In the genomic region with DNA sequence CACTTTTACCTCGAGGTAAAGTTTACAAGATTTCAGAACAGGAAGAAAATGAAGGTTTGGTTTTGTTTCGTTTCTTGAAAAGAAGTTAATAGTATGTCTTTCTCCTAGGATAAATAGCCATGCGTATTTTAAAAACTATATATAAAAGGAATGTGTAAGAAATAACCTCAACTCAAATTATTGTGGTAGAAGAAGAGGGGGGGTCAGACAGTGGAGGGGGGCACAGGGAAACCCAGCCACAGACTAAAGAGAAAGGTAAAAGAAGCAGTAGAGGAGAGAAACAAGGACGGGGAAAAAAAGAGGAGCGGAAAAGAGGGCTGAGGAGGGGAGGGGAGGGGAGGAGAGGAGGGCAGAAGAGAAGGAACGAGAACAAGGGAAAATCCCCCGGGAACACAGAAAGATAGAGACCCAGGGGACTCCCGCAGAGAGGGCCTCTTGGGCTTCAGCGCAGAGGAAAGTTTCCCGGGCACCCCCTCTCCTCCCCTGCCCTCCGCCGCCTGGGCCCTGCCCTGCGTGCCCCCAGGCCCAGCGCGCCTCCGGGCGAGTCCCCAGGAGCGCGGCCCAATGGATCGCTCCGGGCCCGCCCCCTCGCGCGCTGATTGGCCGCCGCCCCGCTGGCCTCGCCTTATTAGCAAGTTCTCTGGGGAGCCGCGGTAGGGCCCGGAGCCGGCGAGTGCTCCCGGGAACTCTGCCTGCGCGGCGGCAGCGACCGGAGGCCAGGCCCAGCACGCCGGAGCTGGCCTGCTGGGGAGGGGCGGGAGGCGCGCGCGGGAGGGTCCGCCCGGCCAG, we compare ENCODE assay signal across 2 cellular contexts.
TF ChIP-seq lines count a peak whose summit lies in the region.

Gene MSX1 (plus strand): TSS at position 656 of the 789 bp plus-strand sequence. CDS start 235 bp downstream, outside the sequence.

TF ChIP-seq in PFSK-1, 5 proteins besides CTCF, POLR2A, EP300 and RAD21 (continued from another document):
- TF ChIP-seq REST (IDR thresholded peaks at IDR 0.05; ENCODE audit: insufficient read depth in 1 of 2, low read depth in 2 of 2, low read length in 2 of 2), result peak in 1 of 2 experiments; percentile 44; a peak in 1 of 4 replicates

TF ChIP-seq in K562, 482 proteins besides CTCF, POLR2A, EP300 and RAD21 (continued from another document and continues in another):
- TF ChIP-seq ELF1 (tag; IDR thresholded peaks at IDR 0.05) (no peak), XRCC5 (IDR thresholded peaks at IDR 0.05; ENCODE audit: low read depth, low read length) (no peak), KLF16 (IDR thresholded peaks at IDR 0.05) (no peak), RFX7 (CRISPR knock-in tag; IDR thresholded peaks at IDR 0.05) (no peak), KAT2B (IDR thresholded peaks at IDR 0.05; ENCODE audit: low read depth, low read length) (no peak), MECOM (CRISPR knock-in tag; IDR thresholded peaks at IDR 0.05) (no peak), GTF2B (IDR thresholded peaks at IDR 0.05; ENCODE audit: extremely low read depth, insufficient read length) (no peak), DEAF1 (CRISPR knock-in tag; IDR thresholded peaks at IDR 0.05) (no peak), FOXJ3 (CRISPR knock-in tag; IDR thresholded peaks at IDR 0.05) (no peak), SP1 (CRISPR knock-in tag; IDR thresholded peaks at IDR 0.05) (no peak), HNRNPUL1 (IDR thresholded peaks at IDR 0.05; ENCODE audit: low read length) (no peak), ZKSCAN3 (CRISPR knock-in tag; IDR thresholded peaks at IDR 0.05) (no peak), SRF (CRISPR knock-in tag; IDR thresholded peaks at IDR 0.05) (no peak), TFAM (CRISPR knock-in tag; conservative IDR thresholded peaks at IDR 0.05) (no peak), DDX20 (tag; IDR thresholded peaks at IDR 0.05; ENCODE audit: low read depth) (no peak), SMAD3 (CRISPR knock-in tag; conservative IDR thresholded peaks at IDR 0.05) (no peak), NCOA6 (IDR thresholded peaks at IDR 0.05) (no peak), NRF1 (conservative IDR thresholded peaks at IDR 0.05 in 1 of 2, IDR thresholded peaks at IDR 0.05 in 1 of 2) (peak in 1 of 2 experiments; percentile 3; a peak in 1 of 4 replicates), KLF1 (tag; IDR thresholded peaks at IDR 0.05) (no peak), IRF1 (CRISPR knock-in tag; IDR thresholded peaks at IDR 0.05; ENCODE audit: borderline replicate concordance) (no peak), ZNF707 (CRISPR knock-in tag; conservative IDR thresholded peaks at IDR 0.05) (no peak), PHF8 (IDR thresholded peaks at IDR 0.05; ENCODE audit: borderline replicate concordance, low read length) (peak; percentile 62; the same call in 1 of the 2 replicates), MXI1 (IDR thresholded peaks at IDR 0.05; ENCODE audit: low read depth, low read length) (no peak), MEF2D (tag; conservative IDR thresholded peaks at IDR 0.05; ENCODE audit: low read depth) (no peak), NFIC (IDR thresholded peaks at IDR 0.05) (no peak), ZNF134 (CRISPR knock-in tag; conservative IDR thresholded peaks at IDR 0.05) (no peak), TAF7 (tag; IDR thresholded peaks at IDR 0.05) (no peak), ZC3H8 (IDR thresholded peaks at IDR 0.05) (no peak), CXXC5 (CRISPR knock-in tag; IDR thresholded peaks at IDR 0.05) (peak; percentile 56), TAF9B (IDR thresholded peaks at IDR 0.05; ENCODE audit: partially characterized antibody) (no peak), TCF7L2 (IDR thresholded peaks at IDR 0.05; ENCODE audit: low read depth, low read length) (peak; percentile 21; the same call in 1 of the 2 replicates), ZNF551 (CRISPR knock-in tag; IDR thresholded peaks at IDR 0.05) (no peak), GATAD2B (IDR thresholded peaks at IDR 0.05; ENCODE audit: borderline replicate concordance) (peak; percentile 41; the same call in 1 of the 2 replicates), CBX2 (IDR thresholded peaks at IDR 0.05; ENCODE audit: insufficient read depth, low read length, poor library complexity, severe bottlenecking) (no peak), ZC3H4 (CRISPR knock-in tag; IDR thresholded peaks at IDR 0.05; ENCODE audit: borderline replicate concordance) (no peak), RBM15 (IDR thresholded peaks at IDR 0.05; ENCODE audit: insufficient read depth, low read length) (no peak), ADNP (tag; IDR thresholded peaks at IDR 0.05) (no peak), KAT7 (CRISPR knock-in tag; IDR thresholded peaks at IDR 0.05; ENCODE audit: borderline replicate concordance) (no peak), SNRNP70 (optimal IDR thresholded peaks at IDR 0.05; ENCODE audit: low read depth, low read length) (no peak), PHB2 (IDR thresholded peaks at IDR 0.05; ENCODE audit: low read depth) (no peak), ARID1B (IDR thresholded peaks at IDR 0.05) (no peak), ZNF77 (CRISPR knock-in tag; IDR thresholded peaks at IDR 0.05) (no peak), ZNF766 (CRISPR knock-in tag; conservative IDR thresholded peaks at IDR 0.05) (no peak)
- TF ChIP-seq, protein P1, sequence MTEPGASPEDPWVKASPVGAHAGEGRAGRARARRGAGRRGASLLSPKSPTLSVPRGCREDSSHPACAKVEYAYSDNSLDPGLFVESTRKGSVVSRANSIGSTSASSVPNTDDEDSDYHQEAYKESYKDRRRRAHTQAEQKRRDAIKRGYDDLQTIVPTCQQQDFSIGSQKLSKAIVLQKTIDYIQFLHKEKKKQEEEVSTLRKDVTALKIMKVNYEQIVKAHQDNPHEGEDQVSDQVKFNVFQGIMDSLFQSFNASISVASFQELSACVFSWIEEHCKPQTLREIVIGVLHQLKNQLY (CRISPR knock-in tag; conservative IDR thresholded peaks at IDR 0.05), result no peak
- TF ChIP-seq, protein P2, sequence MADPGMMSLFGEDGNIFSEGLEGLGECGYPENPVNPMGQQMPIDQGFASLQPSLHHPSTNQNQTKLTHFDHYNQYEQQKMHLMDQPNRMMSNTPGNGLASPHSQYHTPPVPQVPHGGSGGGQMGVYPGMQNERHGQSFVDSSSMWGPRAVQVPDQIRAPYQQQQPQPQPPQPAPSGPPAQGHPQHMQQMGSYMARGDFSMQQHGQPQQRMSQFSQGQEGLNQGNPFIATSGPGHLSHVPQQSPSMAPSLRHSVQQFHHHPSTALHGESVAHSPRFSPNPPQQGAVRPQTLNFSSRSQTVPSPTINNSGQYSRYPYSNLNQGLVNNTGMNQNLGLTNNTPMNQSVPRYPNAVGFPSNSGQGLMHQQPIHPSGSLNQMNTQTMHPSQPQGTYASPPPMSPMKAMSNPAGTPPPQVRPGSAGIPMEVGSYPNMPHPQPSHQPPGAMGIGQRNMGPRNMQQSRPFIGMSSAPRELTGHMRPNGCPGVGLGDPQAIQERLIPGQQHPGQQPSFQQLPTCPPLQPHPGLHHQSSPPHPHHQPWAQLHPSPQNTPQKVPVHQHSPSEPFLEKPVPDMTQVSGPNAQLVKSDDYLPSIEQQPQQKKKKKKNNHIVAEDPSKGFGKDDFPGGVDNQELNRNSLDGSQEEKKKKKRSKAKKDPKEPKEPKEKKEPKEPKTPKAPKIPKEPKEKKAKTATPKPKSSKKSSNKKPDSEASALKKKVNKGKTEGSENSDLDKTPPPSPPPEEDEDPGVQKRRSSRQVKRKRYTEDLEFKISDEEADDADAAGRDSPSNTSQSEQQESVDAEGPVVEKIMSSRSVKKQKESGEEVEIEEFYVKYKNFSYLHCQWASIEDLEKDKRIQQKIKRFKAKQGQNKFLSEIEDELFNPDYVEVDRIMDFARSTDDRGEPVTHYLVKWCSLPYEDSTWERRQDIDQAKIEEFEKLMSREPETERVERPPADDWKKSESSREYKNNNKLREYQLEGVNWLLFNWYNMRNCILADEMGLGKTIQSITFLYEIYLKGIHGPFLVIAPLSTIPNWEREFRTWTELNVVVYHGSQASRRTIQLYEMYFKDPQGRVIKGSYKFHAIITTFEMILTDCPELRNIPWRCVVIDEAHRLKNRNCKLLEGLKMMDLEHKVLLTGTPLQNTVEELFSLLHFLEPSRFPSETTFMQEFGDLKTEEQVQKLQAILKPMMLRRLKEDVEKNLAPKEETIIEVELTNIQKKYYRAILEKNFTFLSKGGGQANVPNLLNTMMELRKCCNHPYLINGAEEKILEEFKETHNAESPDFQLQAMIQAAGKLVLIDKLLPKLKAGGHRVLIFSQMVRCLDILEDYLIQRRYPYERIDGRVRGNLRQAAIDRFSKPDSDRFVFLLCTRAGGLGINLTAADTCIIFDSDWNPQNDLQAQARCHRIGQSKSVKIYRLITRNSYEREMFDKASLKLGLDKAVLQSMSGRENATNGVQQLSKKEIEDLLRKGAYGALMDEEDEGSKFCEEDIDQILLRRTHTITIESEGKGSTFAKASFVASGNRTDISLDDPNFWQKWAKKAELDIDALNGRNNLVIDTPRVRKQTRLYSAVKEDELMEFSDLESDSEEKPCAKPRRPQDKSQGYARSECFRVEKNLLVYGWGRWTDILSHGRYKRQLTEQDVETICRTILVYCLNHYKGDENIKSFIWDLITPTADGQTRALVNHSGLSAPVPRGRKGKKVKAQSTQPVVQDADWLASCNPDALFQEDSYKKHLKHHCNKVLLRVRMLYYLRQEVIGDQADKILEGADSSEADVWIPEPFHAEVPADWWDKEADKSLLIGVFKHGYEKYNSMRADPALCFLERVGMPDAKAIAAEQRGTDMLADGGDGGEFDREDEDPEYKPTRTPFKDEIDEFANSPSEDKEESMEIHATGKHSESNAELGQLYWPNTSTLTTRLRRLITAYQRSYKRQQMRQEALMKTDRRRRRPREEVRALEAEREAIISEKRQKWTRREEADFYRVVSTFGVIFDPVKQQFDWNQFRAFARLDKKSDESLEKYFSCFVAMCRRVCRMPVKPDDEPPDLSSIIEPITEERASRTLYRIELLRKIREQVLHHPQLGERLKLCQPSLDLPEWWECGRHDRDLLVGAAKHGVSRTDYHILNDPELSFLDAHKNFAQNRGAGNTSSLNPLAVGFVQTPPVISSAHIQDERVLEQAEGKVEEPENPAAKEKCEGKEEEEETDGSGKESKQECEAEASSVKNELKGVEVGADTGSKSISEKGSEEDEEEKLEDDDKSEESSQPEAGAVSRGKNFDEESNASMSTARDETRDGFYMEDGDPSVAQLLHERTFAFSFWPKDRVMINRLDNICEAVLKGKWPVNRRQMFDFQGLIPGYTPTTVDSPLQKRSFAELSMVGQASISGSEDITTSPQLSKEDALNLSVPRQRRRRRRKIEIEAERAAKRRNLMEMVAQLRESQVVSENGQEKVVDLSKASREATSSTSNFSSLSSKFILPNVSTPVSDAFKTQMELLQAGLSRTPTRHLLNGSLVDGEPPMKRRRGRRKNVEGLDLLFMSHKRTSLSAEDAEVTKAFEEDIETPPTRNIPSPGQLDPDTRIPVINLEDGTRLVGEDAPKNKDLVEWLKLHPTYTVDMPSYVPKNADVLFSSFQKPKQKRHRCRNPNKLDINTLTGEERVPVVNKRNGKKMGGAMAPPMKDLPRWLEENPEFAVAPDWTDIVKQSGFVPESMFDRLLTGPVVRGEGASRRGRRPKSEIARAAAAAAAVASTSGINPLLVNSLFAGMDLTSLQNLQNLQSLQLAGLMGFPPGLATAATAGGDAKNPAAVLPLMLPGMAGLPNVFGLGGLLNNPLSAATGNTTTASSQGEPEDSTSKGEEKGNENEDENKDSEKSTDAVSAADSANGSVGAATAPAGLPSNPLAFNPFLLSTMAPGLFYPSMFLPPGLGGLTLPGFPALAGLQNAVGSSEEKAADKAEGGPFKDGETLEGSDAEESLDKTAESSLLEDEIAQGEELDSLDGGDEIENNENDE (IDR thresholded peaks at IDR 0.05; ENCODE audit: low read depth, low read length), result no peak
- TF ChIP-seq, protein P3, sequence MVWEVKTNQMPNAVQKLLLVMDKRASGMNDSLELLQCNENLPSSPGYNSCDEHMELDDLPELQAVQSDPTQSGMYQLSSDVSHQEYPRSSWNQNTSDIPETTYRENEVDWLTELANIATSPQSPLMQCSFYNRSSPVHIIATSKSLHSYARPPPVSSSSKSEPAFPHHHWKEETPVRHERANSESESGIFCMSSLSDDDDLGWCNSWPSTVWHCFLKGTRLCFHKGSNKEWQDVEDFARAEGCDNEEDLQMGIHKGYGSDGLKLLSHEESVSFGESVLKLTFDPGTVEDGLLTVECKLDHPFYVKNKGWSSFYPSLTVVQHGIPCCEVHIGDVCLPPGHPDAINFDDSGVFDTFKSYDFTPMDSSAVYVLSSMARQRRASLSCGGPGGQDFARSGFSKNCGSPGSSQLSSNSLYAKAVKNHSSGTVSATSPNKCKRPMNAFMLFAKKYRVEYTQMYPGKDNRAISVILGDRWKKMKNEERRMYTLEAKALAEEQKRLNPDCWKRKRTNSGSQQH (CRISPR knock-in tag; IDR thresholded peaks at IDR 0.05), result 0 out of 2 replicates have a peak, but pooled peaks have one; percentile 5
- TF ChIP-seq, protein P4, sequence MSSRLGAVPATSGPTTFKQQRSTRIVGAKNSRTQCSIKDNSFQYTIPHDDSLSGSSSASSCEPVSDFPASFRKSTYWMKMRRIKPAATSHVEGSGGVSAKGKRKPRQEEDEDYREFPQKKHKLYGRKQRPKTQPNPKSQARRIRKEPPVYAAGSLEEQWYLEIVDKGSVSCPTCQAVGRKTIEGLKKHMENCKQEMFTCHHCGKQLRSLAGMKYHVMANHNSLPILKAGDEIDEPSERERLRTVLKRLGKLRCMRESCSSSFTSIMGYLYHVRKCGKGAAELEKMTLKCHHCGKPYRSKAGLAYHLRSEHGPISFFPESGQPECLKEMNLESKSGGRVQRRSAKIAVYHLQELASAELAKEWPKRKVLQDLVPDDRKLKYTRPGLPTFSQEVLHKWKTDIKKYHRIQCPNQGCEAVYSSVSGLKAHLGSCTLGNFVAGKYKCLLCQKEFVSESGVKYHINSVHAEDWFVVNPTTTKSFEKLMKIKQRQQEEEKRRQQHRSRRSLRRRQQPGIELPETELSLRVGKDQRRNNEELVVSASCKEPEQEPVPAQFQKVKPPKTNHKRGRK (tag; IDR thresholded peaks at IDR 0.05), result peak; percentile 52; the same call in 1 of the 2 replicates
